In the genomic region with DNA sequence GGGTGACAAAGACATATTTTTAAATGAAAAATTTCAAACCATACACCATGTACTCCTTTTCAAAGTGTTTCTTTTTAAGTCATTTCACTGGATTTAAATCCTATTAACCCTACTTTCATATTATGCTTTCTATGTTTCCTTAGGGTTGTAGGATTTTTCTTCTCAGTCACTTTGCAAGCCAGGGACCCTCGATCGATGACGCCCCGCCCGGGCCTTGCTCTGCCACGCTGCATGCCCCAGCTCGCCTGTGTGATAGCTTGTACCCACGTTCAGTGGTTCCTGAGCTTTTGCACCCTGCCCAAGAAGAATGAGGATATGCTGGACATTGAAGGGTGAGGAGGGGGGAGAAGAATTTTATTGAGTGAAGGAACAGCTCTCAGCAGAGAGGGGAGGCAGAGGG, we compare ENCODE assay signal across 17 cellular contexts.
"Had no signal": no experiment of that assay in that cellular context is flagged by ENCODE, and none has a peak within 500 bp of the region (broad histone marks: within the 10 kb centered on the region; RNA-seq: fewer than 3 reads in every experiment).

No MANE protein-coding gene starts in this region.

- DNase-seq: hippocampal formation, hypothalamus, immature natural killer cell, islet precursor cell, kidney, kidney glomerular epithelial cell, left cardiac atrium, left colon, left ventricle myocardium inferior, left ventricle myocardium superior, lower lobe of right lung, mammary epithelial cell, mesenchymal stem cell, mesendoderm, midbrain, mucosa of descending colon, naive B cell had no signal
